26 cellular contexts compared by ENCODE assay signal in the genomic region with DNA sequence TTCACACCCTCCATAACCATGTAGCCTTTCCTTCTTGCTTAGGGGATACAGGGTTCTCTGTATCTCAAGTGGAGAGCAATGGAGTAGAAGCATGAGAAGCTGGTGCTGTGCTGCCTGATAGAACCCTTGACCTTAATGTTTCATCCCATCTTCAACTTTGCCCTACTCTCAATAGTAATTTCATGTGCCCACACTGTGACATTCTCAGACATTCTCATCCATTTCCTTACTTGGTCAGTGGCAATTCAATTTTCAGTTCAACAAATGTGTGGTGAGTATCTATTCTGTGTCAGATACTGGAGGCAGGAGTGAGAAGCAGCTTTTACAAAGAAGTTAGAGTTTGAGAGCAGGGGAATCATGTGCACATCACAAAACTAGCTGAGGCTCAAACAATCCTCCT. TPM values are rescaled to one million over a fixed set of nuclear protein-coding genes. Genes with fewer than 3 reads are reported as not detected.
DNase-seq lines count a peak whose midpoint lies in the region; ATAC-seq and TF ChIP-seq lines count a peak whose summit lies in the region.
"Had no signal": no experiment of that assay in that cellular context is flagged by ENCODE, and none has a peak within 500 bp of the region (broad histone marks: within the 10 kb centered on the region; RNA-seq: fewer than 3 reads in every experiment).

No MANE protein-coding gene starts in this region.

- H3K27me3 Mint-ChIP-seq in activated naive CD4-positive, alpha-beta T cell treated with anti-CD3 and anti-CD28 coated beads, Interleukin-2, amount 50 U/mL, for 24 hours, result no peaks in the 10 kb centered on the region
- no peaks in the 10 kb centered on the region for H3K27me3 Mint-ChIP-seq in activated T-helper 1 cell treated with anti-CD3 and anti-CD28 coated beads, Interleukin-12 subunit alpha, Interleukin-12 subunit beta, Interleukin-2, Interleukin-4 antibody, amounts not matched to agents 30 ng/mL and 10 ng/mL and 1 ng/mL, durations not matched to agents 14 hours and 24 hours and 36 hours (ENCODE audit: insufficient read depth)
- H3K27me3 Mint-ChIP-seq in neural crest cell (ENCODE audit: low read depth), result no peaks in the 10 kb centered on the region
- no peaks in the 10 kb centered on the region for H3K27me3 Mint-ChIP-seq in stimulated activated naive B cell treated with anti-CD40 and anti-IgM and Interleukin-4, amounts not matched to agents 10 μg/mL and 1 μg/mL and 100 μg/mL, for 72 hours
- H3K27me3 Mint-ChIP-seq in activated naive CD8-positive, alpha-beta T cell treated with anti-CD3 and anti-CD28 coated beads, Interleukin-2, amount 50 U/mL, for 24 hours, result no peaks in the 10 kb centered on the region
- H3K27me3 Mint-ChIP-seq: CD4-positive, alpha-beta memory T cell; CD4-positive, CD25-positive, alpha-beta regulatory T cell had no signal

- no peak for DNase-seq in activated naive CD4-positive, alpha-beta T cell treated with Interleukin-2 at 50 U/mL for 16 hours
- DNase-seq in activated T-helper 1 cell treated with anti-CD3 and anti-CD28 coated beads, Interleukin-12 subunit alpha, Interleukin-12 subunit beta, Interleukin-2, Interleukin-4 antibody, amounts not matched to agents 30 ng/mL and 10 ng/mL and 1 ng/mL, durations not matched to agents 14 hours and 24 hours and 36 hours (ENCODE audit: low spot score), result no peak
- DNase-seq in neural crest cell (ENCODE audit: low read depth, low spot score) (no peak), KBM-7 (no peak)
- DNase-seq in stimulated activated naive B cell treated with anti-CD40 and anti-IgM and Interleukin-4, amounts not matched to agents 10 μg/mL and 1 μg/mL and 100 μg/mL, for 72 hours, result no peak
- no peak for DNase-seq in activated naive CD8-positive, alpha-beta T cell treated with anti-CD3 and anti-CD28 coated beads, Interleukin-2, amount 50 U/mL, for 24 hours
- DNase-seq: 8988T; ACHN; BE2C; C1 segment of cervical spinal cord; CD4-positive, alpha-beta memory T cell; CD4-positive, CD25-positive, alpha-beta regulatory T cell; CD8-positive, alpha-beta memory T cell; COR-L47; DMS 273 treated with DMSO at 0.1 percent for 48 hours; DMS153; DMS53; DMS79; DND-41; EL; GDM1 had no signal

- no peak overlapping the region for H3K4me3 Mint-ChIP-seq in activated naive CD4-positive, alpha-beta T cell treated with anti-CD3 and anti-CD28 coated beads, Interleukin-2, amount 50 U/mL, for 24 hours
- H3K4me3 Mint-ChIP-seq in activated T-helper 1 cell treated with anti-CD3 and anti-CD28 coated beads, Interleukin-12 subunit alpha, Interleukin-12 subunit beta, Interleukin-2, Interleukin-4 antibody, amounts not matched to agents 30 ng/mL and 10 ng/mL and 1 ng/mL, durations not matched to agents 14 hours and 24 hours and 36 hours, result no peak overlapping the region
- H3K4me3 Mint-ChIP-seq in neural crest cell, result no peak overlapping the region
- H3K4me3 Mint-ChIP-seq in stimulated activated naive B cell treated with anti-CD40 and anti-IgM and Interleukin-4, amounts not matched to agents 10 μg/mL and 1 μg/mL and 100 μg/mL, for 72 hours, result no peak overlapping the region
- H3K4me3 Mint-ChIP-seq in activated naive CD8-positive, alpha-beta T cell treated with anti-CD3 and anti-CD28 coated beads, Interleukin-2, amount 50 U/mL, for 24 hours, result no peak overlapping the region
- H3K4me3 Mint-ChIP-seq: CD14-positive monocyte; CD4-positive, alpha-beta memory T cell; CD4-positive, CD25-positive, alpha-beta regulatory T cell; CD8-positive, alpha-beta memory T cell had no signal

- H3K36me3 Mint-ChIP-seq in activated naive CD4-positive, alpha-beta T cell treated with anti-CD3 and anti-CD28 coated beads, Interleukin-2, amount 50 U/mL, for 24 hours, result peaks cover 45% of the 10 kb centered on the region
- peaks cover 75% of the 10 kb centered on the region for H3K36me3 Mint-ChIP-seq in activated T-helper 1 cell treated with anti-CD3 and anti-CD28 coated beads, Interleukin-12 subunit alpha, Interleukin-12 subunit beta, Interleukin-2, Interleukin-4 antibody, amounts not matched to agents 30 ng/mL and 10 ng/mL and 1 ng/mL, durations not matched to agents 14 hours and 24 hours and 36 hours (ENCODE audit: low read depth)
- peaks cover 63% of the 10 kb centered on the region for H3K36me3 Mint-ChIP-seq in neural crest cell (ENCODE audit: low read depth)
- H3K36me3 Mint-ChIP-seq in stimulated activated naive B cell treated with anti-CD40 and anti-IgM and Interleukin-4, amounts not matched to agents 10 μg/mL and 1 μg/mL and 100 μg/mL, for 72 hours, result peaks cover 8% of the 10 kb centered on the region in 2 donors
- H3K36me3 Mint-ChIP-seq in activated naive CD8-positive, alpha-beta T cell treated with anti-CD3 and anti-CD28 coated beads, Interleukin-2, amount 50 U/mL, for 24 hours (ENCODE audit: low read depth), result peaks cover 79% of the 10 kb centered on the region

- H3K9me3 Mint-ChIP-seq in activated naive CD4-positive, alpha-beta T cell treated with anti-CD3 and anti-CD28 coated beads, Interleukin-2, amount 50 U/mL, for 24 hours, result no peaks in the 10 kb centered on the region
- peaks cover 4% of the 10 kb centered on the region for H3K9me3 Mint-ChIP-seq in activated T-helper 1 cell treated with anti-CD3 and anti-CD28 coated beads, Interleukin-12 subunit alpha, Interleukin-12 subunit beta, Interleukin-2, Interleukin-4 antibody, amounts not matched to agents 30 ng/mL and 10 ng/mL and 1 ng/mL, durations not matched to agents 14 hours and 24 hours and 36 hours
- peaks cover 17% of the 10 kb centered on the region for H3K9me3 Mint-ChIP-seq in neural crest cell
- peaks cover 5 to 6% of the 10 kb centered on the region in 2 donors for H3K9me3 Mint-ChIP-seq in stimulated activated naive B cell treated with anti-CD40 and anti-IgM and Interleukin-4, amounts not matched to agents 10 μg/mL and 1 μg/mL and 100 μg/mL, for 72 hours
- H3K9me3 Mint-ChIP-seq in activated naive CD8-positive, alpha-beta T cell treated with anti-CD3 and anti-CD28 coated beads, Interleukin-2, amount 50 U/mL, for 24 hours, result peaks cover 9% of the 10 kb centered on the region

- intact Hi-C loops in activated T-helper 1 cell treated with anti-CD3 and anti-CD28 coated beads, Interleukin-12 subunit alpha, Interleukin-12 subunit beta, Interleukin-2, Interleukin-4 antibody, amounts not matched to agents 30 ng/mL and 10 ng/mL and 1 ng/mL, durations not matched to agents 14 hours and 24 hours and 36 hours (cut with micrococcal nuclease), result no loop called here

- TF ChIP-seq CTCF in neural crest cell (conservative IDR thresholded peaks at IDR 0.05), result no peak

- H3K4me1 Mint-ChIP-seq in activated naive CD4-positive, alpha-beta T cell treated with anti-CD3 and anti-CD28 coated beads, Interleukin-2, amount 50 U/mL, for 24 hours, result no peaks in the 10 kb centered on the region
- H3K4me1 Mint-ChIP-seq in activated T-helper 1 cell treated with anti-CD3 and anti-CD28 coated beads, Interleukin-12 subunit alpha, Interleukin-12 subunit beta, Interleukin-2, Interleukin-4 antibody, amounts not matched to agents 30 ng/mL and 10 ng/mL and 1 ng/mL, durations not matched to agents 14 hours and 24 hours and 36 hours (ENCODE audit: low read depth), result peaks cover 10% of the 10 kb centered on the region
- peaks cover 4% of the 10 kb centered on the region for H3K4me1 Mint-ChIP-seq in neural crest cell
- H3K4me1 Mint-ChIP-seq in stimulated activated naive B cell treated with anti-CD40 and anti-IgM and Interleukin-4, amounts not matched to agents 10 μg/mL and 1 μg/mL and 100 μg/mL, for 72 hours, result peaks cover 5% of the 10 kb centered on the region in 2 donors
- H3K4me1 Mint-ChIP-seq in activated naive CD8-positive, alpha-beta T cell treated with anti-CD3 and anti-CD28 coated beads, Interleukin-2, amount 50 U/mL, for 24 hours, result no peaks in the 10 kb centered on the region
- H3K4me1 Mint-ChIP-seq: CD14-positive monocyte; CD4-positive, alpha-beta memory T cell; CD4-positive, CD25-positive, alpha-beta regulatory T cell; CD8-positive, alpha-beta memory T cell had no signal

- peak overlapping the region; percentile 31 for H3K27ac Mint-ChIP-seq in activated naive CD4-positive, alpha-beta T cell treated with anti-CD3 and anti-CD28 coated beads, Interleukin-2, amount 50 U/mL, for 24 hours
- peak overlapping the region; percentile 50 for H3K27ac Mint-ChIP-seq in activated T-helper 1 cell treated with anti-CD3 and anti-CD28 coated beads, Interleukin-12 subunit alpha, Interleukin-12 subunit beta, Interleukin-2, Interleukin-4 antibody, amounts not matched to agents 30 ng/mL and 10 ng/mL and 1 ng/mL, durations not matched to agents 14 hours and 24 hours and 36 hours
- peak overlapping the region; percentile 78 for H3K27ac Mint-ChIP-seq in neural crest cell (ENCODE audit: unreplicated experiment)
- no peak overlapping the region for H3K27ac Mint-ChIP-seq in stimulated activated naive B cell treated with anti-CD40 and anti-IgM and Interleukin-4, amounts not matched to agents 10 μg/mL and 1 μg/mL and 100 μg/mL, for 72 hours
- no peak overlapping the region for H3K27ac Mint-ChIP-seq in activated naive CD8-positive, alpha-beta T cell treated with anti-CD3 and anti-CD28 coated beads, Interleukin-2, amount 50 U/mL, for 24 hours
- H3K27ac Mint-ChIP-seq: CD14-positive monocyte; CD4-positive, alpha-beta memory T cell; CD4-positive, CD25-positive, alpha-beta regulatory T cell; CD8-positive, alpha-beta memory T cell had no signal

- in situ Hi-C loops in KBM-7 (cut with MboI; ENCODE audit: low pct_unique_long_range_greater_than_20kb, low sequenced_read_pairs), result no loop called here

- peak; percentile 77 to 84 for ATAC-seq in stimulated activated naive B cell treated with anti-CD40 and anti-IgM and Interleukin-4, amounts not matched to agents 10 μg/mL and 1 μg/mL and 100 μg/mL, for 72 hours (replicated peaks)
- no peak for ATAC-seq in activated naive CD8-positive, alpha-beta T cell treated with anti-CD3 and anti-CD28 coated beads, Interleukin-2, amount 50 U/mL, for 24 hours
- ATAC-seq in GM21515 (IDR thresholded peaks at IDR 0.05; ENCODE audit: unreplicated experiment), result no peak
- ATAC-seq: GM12878 had no signal

RNA-seq across cellular contexts. Expression of a gene that starts 16.1 kb away (rescaled TPM):
- total RNA-seq in activated T-helper 1 cell treated with anti-CD3 and anti-CD28 coated beads, Interleukin-12 subunit alpha, Interleukin-12 subunit beta, Interleukin-2, Interleukin-4 antibody, amounts not matched to agents 30 ng/mL and 10 ng/mL and 1 ng/mL, durations not matched to agents 14 hours and 24 hours and 36 hours, result 74.0 and 79.4 TPM in 2 replicates
- 11.6 and 13.0 TPM in 2 replicates for total RNA-seq in neural crest cell

RNA-seq across cellular contexts. Expression of a gene that starts 52.0 kb away (rescaled TPM):
- total RNA-seq in activated T-helper 1 cell treated with anti-CD3 and anti-CD28 coated beads, Interleukin-12 subunit alpha, Interleukin-12 subunit beta, Interleukin-2, Interleukin-4 antibody, amounts not matched to agents 30 ng/mL and 10 ng/mL and 1 ng/mL, durations not matched to agents 14 hours and 24 hours and 36 hours, result 4.8 and 5.7 TPM in 2 replicates
- 2.5 and 5.3 TPM in 2 replicates for total RNA-seq in neural crest cell
- total RNA-seq: CD4-positive, CD25-positive, alpha-beta regulatory T cell; G401 had no signal

Comparison
In these comparisons a context has a peak if more than half of its experiments do, and no peak if none do; other contexts are left out.
1. H3K27ac Mint-ChIP-seq: peak in activated naive CD4-positive, alpha-beta T cell treated with anti-CD3 and anti-CD28 coated beads, Interleukin-2, amount 50 U/mL, for 24 hours (single experiment), activated T-helper 1 cell treated with anti-CD3 and anti-CD28 coated beads, Interleukin-12 subunit alpha, Interleukin-12 subunit beta, Interleukin-2, Interleukin-4 antibody, amounts not matched to agents 30 ng/mL and 10 ng/mL and 1 ng/mL, durations not matched to agents 14 hours and 24 hours and 36 hours (single experiment) and neural crest cell (single experiment); none in stimulated activated naive B cell treated with anti-CD40 and anti-IgM and Interleukin-4, amounts not matched to agents 10 μg/mL and 1 μg/mL and 100 μg/mL, for 72 hours (single experiment) and activated naive CD8-positive, alpha-beta T cell treated with anti-CD3 and anti-CD28 coated beads, Interleukin-2, amount 50 U/mL, for 24 hours (single experiment).
2. ATAC-seq: peak in stimulated activated naive B cell treated with anti-CD40 and anti-IgM and Interleukin-4, amounts not matched to agents 10 μg/mL and 1 μg/mL and 100 μg/mL, for 72 hours (2 of 2); none in activated naive CD8-positive, alpha-beta T cell treated with anti-CD3 and anti-CD28 coated beads, Interleukin-2, amount 50 U/mL, for 24 hours (single experiment) and GM21515 (single experiment).